In genomic region chr9:133823189-133824105, GRCh38 we compare ENCODE assay signal across 1 cellular context.
A peak's percentile ranks its signal among the peaks of the same experiment; 100 is the strongest.
TF ChIP-seq lines count a peak whose summit lies in the region.

No MANE protein-coding gene starts in this region.

TF ChIP-seq in GM12878, 131 proteins besides CTCF, POLR2A, EP300 and RAD21 (continued from another document and continues in another):
- no peak; the same call in 1 of the 2 replicates for TF ChIP-seq JUND (IDR thresholded peaks at IDR 0.05; ENCODE audit: low read depth, low read length)
- TF ChIP-seq RB1 (IDR thresholded peaks at IDR 0.05; ENCODE audit: borderline replicate concordance) = no peak
- TF ChIP-seq TBL1XR1 (IDR thresholded peaks at IDR 0.05; ENCODE audit: low read depth, low read length) = peak; percentile 54; the same call in 1 of the 2 replicates
- peak; percentile 93 for TF ChIP-seq RELB (IDR thresholded peaks at IDR 0.05; ENCODE audit: low read depth)
- TF ChIP-seq CBFB (IDR thresholded peaks at IDR 0.05; ENCODE audit: low read depth) = no peak
- TF ChIP-seq SPI1 (IDR thresholded peaks at IDR 0.05; ENCODE audit: borderline replicate concordance, insufficient read depth, low read depth, low read length) = no peak
- TF ChIP-seq NBN (IDR thresholded peaks at IDR 0.05) = peak; percentile 55; the same call in 1 of the 2 replicates
- TF ChIP-seq NR2F1 (conservative IDR thresholded peaks at IDR 0.05) = peak; percentile 78
- peak; percentile 26; the same call in 1 of the 2 replicates for TF ChIP-seq NFIC (IDR thresholded peaks at IDR 0.05; ENCODE audit: low read depth, low read length)
- TF ChIP-seq ZNF687 (IDR thresholded peaks at IDR 0.05) = peak; percentile 89
- peak; percentile 42 for TF ChIP-seq RAD51 (IDR thresholded peaks at IDR 0.05)
- no peak for TF ChIP-seq EGR1 (IDR thresholded peaks at IDR 0.05; ENCODE audit: borderline replicate concordance in 1 of 2, low read depth in 2 of 2, low read length in 2 of 2)
- peak; percentile 56 for TF ChIP-seq SKIL (IDR thresholded peaks at IDR 0.05; ENCODE audit: low read depth, poor library complexity, severe bottlenecking)
- no peak for TF ChIP-seq YBX1 (IDR thresholded peaks at IDR 0.05)
- TF ChIP-seq BHLHE40 (IDR thresholded peaks at IDR 0.05; ENCODE audit: borderline replicate concordance in 1 of 2, low read depth in 2 of 2, low read length in 1 of 2) = peak; percentile 91 to 92
- no peak for TF ChIP-seq HDAC2 (IDR thresholded peaks at IDR 0.05)
- TF ChIP-seq GATAD2B (conservative IDR thresholded peaks at IDR 0.05; ENCODE audit: low read depth) = peak; percentile 76
- TF ChIP-seq YY1 (IDR thresholded peaks at IDR 0.05; ENCODE audit: low read depth, low read length) = no peak
- peak; percentile 61; the same call in 1 of the 3 replicates for TF ChIP-seq POU2F2 (IDR thresholded peaks at IDR 0.05; ENCODE audit: borderline replicate concordance, low read depth, low read length)
- no peak for TF ChIP-seq TCF7 (IDR thresholded peaks at IDR 0.05; ENCODE audit: borderline replicate concordance)
- peak; percentile 88; the same call in 1 of the 2 replicates for TF ChIP-seq TCF12 (IDR thresholded peaks at IDR 0.05; ENCODE audit: low read depth, low read length)
- no peak for TF ChIP-seq ZBTB4 (CRISPR knock-in tag; IDR thresholded peaks at IDR 0.05)
- no peak for TF ChIP-seq TAF1 (IDR thresholded peaks at IDR 0.05; ENCODE audit: borderline replicate concordance, low read depth, low read length)
- TF ChIP-seq PKNOX1 (IDR thresholded peaks at IDR 0.05) = peak; percentile 57; the same call in 1 of the 2 replicates
- no peak for TF ChIP-seq PBX3 (IDR thresholded peaks at IDR 0.05; ENCODE audit: insufficient replicate concordance, low read depth, low read length)
- no peak for TF ChIP-seq E2F4 (IDR thresholded peaks at IDR 0.05; ENCODE audit: low read depth, low read length)
- peak; percentile 71 for TF ChIP-seq MEF2B (IDR thresholded peaks at IDR 0.05; ENCODE audit: partially characterized antibody, poor library complexity, severe bottlenecking)
- TF ChIP-seq CREM (IDR thresholded peaks at IDR 0.05; ENCODE audit: low read depth) = peak; percentile 86
- TF ChIP-seq CREB1 (IDR thresholded peaks at IDR 0.05; ENCODE audit: low read depth) = peak; percentile 73; the same call in 1 of the 2 replicates
- no peak for TF ChIP-seq CEBPZ (IDR thresholded peaks at IDR 0.05; ENCODE audit: low read depth, low read length)
- peak; percentile 24; the same call in 1 of the 2 replicates for TF ChIP-seq NRF1 (conservative IDR thresholded peaks at IDR 0.05; ENCODE audit: low read depth, low read length)
- 0 out of 2 replicates have a peak, but pooled peaks have one; percentile 30 for TF ChIP-seq TARDBP (IDR thresholded peaks at IDR 0.05; ENCODE audit: borderline replicate concordance)
- no peak for TF ChIP-seq POLR2AphosphoS5 (IDR thresholded peaks at IDR 0.05; ENCODE audit: low read length)
- no peak for TF ChIP-seq ZNF217 (IDR thresholded peaks at IDR 0.05)
- TF ChIP-seq LARP7 (IDR thresholded peaks at IDR 0.05) = 0 out of 2 replicates have a peak, but pooled peaks have one; percentile 23
- 0 out of 2 replicates have a peak, but pooled peaks have one; percentile 7 for TF ChIP-seq NR2C1 (IDR thresholded peaks at IDR 0.05)
- peak; percentile 91 to 94 for TF ChIP-seq IKZF2 (IDR thresholded peaks at IDR 0.05)
